Comparison of ENCODE assay signal across 19 cellular contexts in genomic region chr7:28669329-28669728, GRCh38.
"Had no signal": no experiment of that assay in that cellular context is flagged by ENCODE, and none has a peak within 500 bp of the region (broad histone marks: within the 10 kb centered on the region; RNA-seq: fewer than 3 reads in every experiment).

No MANE protein-coding gene starts in this region.

- H3K4me1 Mint-ChIP-seq: activated CD4-positive, alpha-beta memory T cell treated with anti-CD3 and anti-CD28 coated beads, Interleukin-2, amount 10 ng/mL, durations not matched to agents 7 days and 5 days; activated CD4-positive, alpha-beta T cell treated with anti-CD3 and anti-CD28 coated beads for 36 hours; activated naive CD8-positive, alpha-beta T cell treated with anti-CD3 and anti-CD28 coated beads, Interleukin-2, amount 50 U/mL, for 24 hours; T-cell had no signal

- H3K27me3 ChIP-seq: sigmoid colon had no signal

- H3K27ac Mint-ChIP-seq: activated CD4-positive, alpha-beta memory T cell treated with anti-CD3 and anti-CD28 coated beads, Interleukin-2, amount 10 ng/mL, durations not matched to agents 7 days and 5 days; activated CD4-positive, alpha-beta T cell treated with anti-CD3 and anti-CD28 coated beads for 36 hours; activated naive CD8-positive, alpha-beta T cell treated with anti-CD3 and anti-CD28 coated beads, Interleukin-2, amount 50 U/mL, for 24 hours; T-cell had no signal

- H3K4me3 Mint-ChIP-seq: activated CD4-positive, alpha-beta memory T cell treated with anti-CD3 and anti-CD28 coated beads, Interleukin-2, amount 10 ng/mL, durations not matched to agents 7 days and 5 days; activated CD4-positive, alpha-beta T cell treated with anti-CD3 and anti-CD28 coated beads for 36 hours; activated naive CD8-positive, alpha-beta T cell treated with anti-CD3 and anti-CD28 coated beads, Interleukin-2, amount 50 U/mL, for 24 hours; naive thymus-derived CD8-positive, alpha-beta T cell; T-cell had no signal

- H3K4me3 ChIP-seq: prostate gland, sigmoid colon had no signal

- DNase-seq: activated CD4-positive, alpha-beta memory T cell treated with anti-CD3 and anti-CD28 coated beads, Interleukin-2, amount 10 ng/mL, durations not matched to agents 7 days and 5 days; activated CD4-positive, alpha-beta T cell treated with anti-CD3 and anti-CD28 coated beads for 36 hours; activated CD8-positive, alpha-beta memory T cell treated with anti-CD3 and anti-CD28 coated beads, Interleukin-2, amount 50 U/mL, for 4 hours; activated naive CD4-positive, alpha-beta T cell; activated naive CD8-positive, alpha-beta T cell treated with anti-CD3 and anti-CD28 coated beads, Interleukin-2, amount 50 U/mL, for 24 hours; caudate nucleus; cortex of kidney; effector memory CD4-positive, alpha-beta T cell; naive thymus-derived CD8-positive, alpha-beta T cell; nucleus accumbens; sigmoid colon; stimulated activated CD4-positive, alpha-beta T cell treated with anti-CD3 and anti-CD28 coated beads, Interleukin-2, amount 100 ng/mL, for 48 hours; stimulated activated naive CD4-positive, alpha-beta T cell treated with Interleukin-2 at 50 U/mL for 16 hours; T-cell; T1000; trophoblast cell; WERI-Rb-1 had no signal

- H3K36me3 Mint-ChIP-seq: naive thymus-derived CD8-positive, alpha-beta T cell; T-cell had no signal

- H3K36me3 ChIP-seq: prostate gland, sigmoid colon, WERI-Rb-1 had no signal

- H3K27ac ChIP-seq: epithelial cell of prostate, prostate gland, WERI-Rb-1 had no signal

- H3K27me3 Mint-ChIP-seq: activated CD4-positive, alpha-beta memory T cell treated with anti-CD3 and anti-CD28 coated beads, Interleukin-2, amount 10 ng/mL, durations not matched to agents 7 days and 5 days had no signal

- H3K9me3 Mint-ChIP-seq: activated CD4-positive, alpha-beta memory T cell treated with anti-CD3 and anti-CD28 coated beads, Interleukin-2, amount 10 ng/mL, durations not matched to agents 7 days and 5 days; activated naive CD8-positive, alpha-beta T cell treated with anti-CD3 and anti-CD28 coated beads, Interleukin-2, amount 50 U/mL, for 24 hours; naive thymus-derived CD8-positive, alpha-beta T cell; T-cell had no signal

- H3K9me3 ChIP-seq: prostate gland, sigmoid colon had no signal

- ATAC-seq: activated CD4-positive, alpha-beta T cell treated with anti-CD3 and anti-CD28 coated beads for 36 hours; activated naive CD8-positive, alpha-beta T cell treated with anti-CD3 and anti-CD28 coated beads, Interleukin-2, amount 50 U/mL, for 24 hours; naive thymus-derived CD8-positive, alpha-beta T cell; T-cell had no signal
